9 cellular contexts compared by ENCODE assay signal in genomic region chr12:69318225-69318624, GRCh38. TPM values are rescaled to one million over a fixed set of nuclear protein-coding genes. Genes with fewer than 3 reads are reported as not detected.
"Had no signal": no experiment of that assay in that cellular context is flagged by ENCODE, and none has a peak within 500 bp of the region (broad histone marks: within the 10 kb centered on the region; RNA-seq: fewer than 3 reads in every experiment).

No MANE protein-coding gene starts in this region.

- H3K4me3 ChIP-seq: GM12878 had no signal

- FAIRE-seq: G401.6, GM12878, GM12891, GM12892, GM18507, GM19239 had no signal

- DNase-seq: GDM1, GF-D8 had no signal

- ATAC-seq: GM12878 had no signal

RNA-seq across cellular contexts. Expression of gene LYZ, which starts 30.0 kb away (rescaled TPM):
- total RNA-seq: G401 had no signal
- polyA plus RNA-seq: GM12878 had no signal
